Comparison of ENCODE assay signal across 1 cellular context in genomic region chr13:72430923-72431322, GRCh38.
TF ChIP-seq lines count a peak whose summit lies in the region.

No MANE protein-coding gene starts in this region.

TF ChIP-seq in GM23338, 12 proteins besides CTCF, POLR2A, EP300 and RAD21 (continued from another document):
- no peak for TF ChIP-seq REST (IDR thresholded peaks at IDR 0.05; ENCODE audit: unreplicated experiment)
- TF ChIP-seq ZNF462 (CRISPR knock-in tag; IDR thresholded peaks at IDR 0.05) = no peak
- no peak for TF ChIP-seq POLR2AphosphoS5 (IDR thresholded peaks at IDR 0.05; ENCODE audit: low read depth)
- TF ChIP-seq ZNF331 (CRISPR knock-in tag; IDR thresholded peaks at IDR 0.05; ENCODE audit: low read depth) = no peak
- no peak for TF ChIP-seq EZH2phosphoT487 (IDR thresholded peaks at IDR 0.05; ENCODE audit: unreplicated experiment)
- no peak for TF ChIP-seq NANOG (IDR thresholded peaks at IDR 0.05; ENCODE audit: borderline replicate concordance)
- TF ChIP-seq JUNB (IDR thresholded peaks at IDR 0.05; ENCODE audit: unreplicated experiment) = no peak
- TF ChIP-seq STAT1 (IDR thresholded peaks at IDR 0.05; ENCODE audit: unreplicated experiment) = no peak
- TF ChIP-seq ZNF114 (CRISPR knock-in tag; IDR thresholded peaks at IDR 0.05) = no peak
- no peak for TF ChIP-seq CREB1 (CRISPR knock-in tag; IDR thresholded peaks at IDR 0.05; ENCODE audit: low read depth)
